ENCODE assay signal across 9 cellular contexts in genomic region chr9:95504053-95504963, GRCh38.
DNase-seq lines count a peak whose midpoint lies in the region; ATAC-seq, FAIRE-seq and TF ChIP-seq lines count a peak whose summit lies in the region.
"Had no signal": no experiment of that assay in that cellular context is flagged by ENCODE, and none has a peak within 500 bp of the region (broad histone marks: within the 10 kb centered on the region; RNA-seq: fewer than 3 reads in every experiment).

No MANE protein-coding gene starts in this region.

- H3K36me3 Mint-ChIP-seq in stimulated activated effector memory CD8-positive, alpha-beta T cell treated with anti-CD3 and anti-CD28 coated beads, Interleukin-12 subunit alpha, Interleukin-12 subunit beta, amount 100 ng/mL, for 72 hours, result peaks cover 13% of the 10 kb centered on the region

- no peak overlapping the region for H3K4me3 ChIP-seq in RWPE2 (ENCODE audit: severe bottlenecking)
- H3K4me3 ChIP-seq: mucosa of descending colon had no signal

- no peaks in the 10 kb centered on the region for H3K27me3 ChIP-seq in RWPE2 (ENCODE audit: insufficient read depth, poor library complexity, severe bottlenecking)

- H3K9me3 Mint-ChIP-seq in stimulated activated effector memory CD8-positive, alpha-beta T cell treated with anti-CD3 and anti-CD28 coated beads, Interleukin-12 subunit alpha, Interleukin-12 subunit beta, amount 100 ng/mL, for 72 hours, result no peaks in the 10 kb centered on the region

- TF ChIP-seq CTCF in RWPE2 (IDR thresholded peaks at IDR 0.05; ENCODE audit: poor library complexity, severe bottlenecking), result no peak

- peaks cover 12% of the 10 kb centered on the region for H3K4me1 ChIP-seq in RWPE2 (ENCODE audit: insufficient read depth, poor library complexity, severe bottlenecking)

- no peaks in the 10 kb centered on the region for H3K36me3 ChIP-seq in RWPE2 (ENCODE audit: low read depth)
- H3K36me3 ChIP-seq: thoracic aorta had no signal

- peak; percentile 84 for FAIRE-seq in H54 (lab: Jason Lieb, UNC)

- H3K27ac ChIP-seq in RWPE2 (ENCODE audit: poor library complexity, severe bottlenecking), result no peak overlapping the region
- H3K27ac ChIP-seq: thoracic aorta had no signal

- H3K4me3 Mint-ChIP-seq in stimulated activated effector memory CD8-positive, alpha-beta T cell treated with anti-CD3 and anti-CD28 coated beads, Interleukin-12 subunit alpha, Interleukin-12 subunit beta, amount 100 ng/mL, for 72 hours, result peak overlapping the region; percentile 92

- no peak overlapping the region for H3K27ac Mint-ChIP-seq in stimulated activated effector memory CD8-positive, alpha-beta T cell treated with anti-CD3 and anti-CD28 coated beads, Interleukin-12 subunit alpha, Interleukin-12 subunit beta, amount 100 ng/mL, for 72 hours

- TF ChIP-seq POLR2A in H54 (IDR thresholded peaks at IDR 0.05; ENCODE audit: low read depth, low read length), result no peak

- no peaks in the 10 kb centered on the region for H3K9me3 ChIP-seq in RWPE2 (ENCODE audit: severe bottlenecking)
- H3K9me3 ChIP-seq: mucosa of descending colon, thoracic aorta had no signal

- peak; percentile 5; the same call in 1 of the 3 replicates for ATAC-seq in RWPE2 (ENCODE audit: low read depth)
- ATAC-seq in stimulated activated effector memory CD8-positive, alpha-beta T cell treated with anti-CD3 and anti-CD28 coated beads, Interleukin-12 subunit alpha, Interleukin-12 subunit beta, amount 100 ng/mL, for 72 hours, result no peak
- ATAC-seq in HG03159 (IDR thresholded peaks at IDR 0.05; ENCODE audit: unreplicated experiment), result no peak
- ATAC-seq in HG03108 (IDR thresholded peaks at IDR 0.05; ENCODE audit: unreplicated experiment), result no peak
- ATAC-seq in HG02678 (IDR thresholded peaks at IDR 0.05; ENCODE audit: unreplicated experiment), result no peak
- ATAC-seq: mucosa of descending colon had no signal

- peaks cover 49% of the 10 kb centered on the region for H3K4me1 Mint-ChIP-seq in stimulated activated effector memory CD8-positive, alpha-beta T cell treated with anti-CD3 and anti-CD28 coated beads, Interleukin-12 subunit alpha, Interleukin-12 subunit beta, amount 100 ng/mL, for 72 hours

- DNase-seq in H54 (ENCODE audit: insufficient read length, low spot score) (peak; percentile 85), RWPE2 (ENCODE audit: low spot score) (no peak), globus pallidus (ENCODE audit: low spot score) (peak; percentile 63)
- DNase-seq in stimulated activated effector memory CD8-positive, alpha-beta T cell treated with anti-CD3 and anti-CD28 coated beads, Interleukin-12 subunit alpha, Interleukin-12 subunit beta, amount 100 ng/mL, for 72 hours (ENCODE audit: low spot score in 2 of 2), result no peak

Comparison
In these comparisons a context has a peak if more than half of its experiments do, and no peak if none do; other contexts are left out.
1. DNase-seq: peak in H54 (single experiment) and globus pallidus (single experiment); none in RWPE2 (single experiment) and stimulated activated effector memory CD8-positive, alpha-beta T cell treated with anti-CD3 and anti-CD28 coated beads, Interleukin-12 subunit alpha, Interleukin-12 subunit beta, amount 100 ng/mL, for 72 hours (0 of 2).